ENCODE assay signal across 24 cellular contexts in the genomic region with DNA sequence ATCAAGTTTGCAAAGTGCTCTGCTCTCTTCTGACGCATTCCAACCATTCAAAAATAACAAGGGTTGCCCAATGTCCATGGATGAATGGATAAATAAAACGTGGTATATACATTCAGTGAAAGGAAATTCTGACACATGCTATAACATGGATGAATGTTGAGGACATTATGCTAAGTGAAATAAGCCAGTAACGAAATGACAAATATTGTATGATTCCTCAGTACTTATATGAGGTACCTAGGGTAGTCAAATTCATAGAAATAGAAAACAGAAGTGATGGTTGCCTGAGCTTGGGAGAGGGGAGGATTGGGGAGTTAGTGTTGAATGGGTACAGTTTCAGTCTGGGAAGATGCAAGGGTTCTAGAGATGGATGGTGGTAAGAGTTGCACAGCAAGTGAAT. TPM values are rescaled to one million over a fixed set of nuclear protein-coding genes. Genes with fewer than 3 reads are reported as not detected.
A peak's percentile ranks its signal among the peaks of the same experiment; 100 is the strongest.
DNase-seq lines count a peak whose midpoint lies in the region; ATAC-seq and TF ChIP-seq lines count a peak whose summit lies in the region.
"Had no signal": no experiment of that assay in that cellular context is flagged by ENCODE, and none has a peak within 500 bp of the region (broad histone marks: within the 10 kb centered on the region; RNA-seq: fewer than 3 reads in every experiment).

No MANE protein-coding gene starts in this region.

- H3K4me1 ChIP-seq in uterus = peaks cover 10 to 24% of the 10 kb centered on the region in 2 donors
- H3K4me1 ChIP-seq in A673 (ENCODE audit: insufficient read depth, low read length, poor library complexity, severe bottlenecking) = no peaks in the 10 kb centered on the region
- H3K4me1 ChIP-seq: colonic mucosa, prostate gland had no signal

- peaks cover 26% of the 10 kb centered on the region for H3K36me3 Mint-ChIP-seq in activated naive CD4-positive, alpha-beta T cell treated with anti-CD3 and anti-CD28 coated beads, Interleukin-2, amount 50 U/mL, for 24 hours
- H3K36me3 Mint-ChIP-seq in activated naive CD4-positive, alpha-beta T cell treated with anti-CD3 and anti-CD28 coated beads, Interleukin-2, amount 10 ng/mL, durations not matched to agents 7 days and 5 days = peaks cover 75% of the 10 kb centered on the region
- peaks cover 50% of the 10 kb centered on the region for H3K36me3 Mint-ChIP-seq in activated T-helper 17 cell treated with anti-CD3 and anti-CD28 coated beads, Interleukin-2, amount 50 U/mL, for 72 hours (ENCODE audit: low read depth)
- H3K36me3 Mint-ChIP-seq in naive B cell = peaks cover 28 to 38% of the 10 kb centered on the region in 2 donors

- POLR2A ChIA-PET in A673 (lab: Charles Lee; ENCODE audit: low non-redundant PET) = no interaction called here

- peaks cover 76% of the 10 kb centered on the region for H3K4me1 Mint-ChIP-seq in activated naive CD4-positive, alpha-beta T cell treated with anti-CD3 and anti-CD28 coated beads, Interleukin-2, amount 50 U/mL, for 24 hours
- H3K4me1 Mint-ChIP-seq in activated naive CD4-positive, alpha-beta T cell treated with anti-CD3 and anti-CD28 coated beads, Interleukin-2, amount 10 ng/mL, durations not matched to agents 7 days and 5 days = peaks cover 82% of the 10 kb centered on the region
- peaks cover 50% of the 10 kb centered on the region for H3K4me1 Mint-ChIP-seq in activated T-helper 17 cell treated with anti-CD3 and anti-CD28 coated beads, Interleukin-2, amount 50 U/mL, for 72 hours
- peaks cover 66 to 97% (median 76%) of the 10 kb centered on the region in 3 donors for H3K4me1 Mint-ChIP-seq in naive B cell
- H3K4me1 Mint-ChIP-seq: neural crest cell had no signal

- TF ChIP-seq POLR2A in uterus (IDR thresholded peaks at IDR 0.05) = no peak

- peak; percentile 84 for ATAC-seq in activated T-helper 17 cell treated with anti-CD3 and anti-CD28 coated beads, Interleukin-2, amount 50 U/mL, for 72 hours (replicated peaks)
- no peak for ATAC-seq in naive B cell (ENCODE audit: low read depth in 2 of 2)
- ATAC-seq in GM19351 (IDR thresholded peaks at IDR 0.05; ENCODE audit: unreplicated experiment) = no peak
- ATAC-seq: SK-N-SH treated with all-trans-retinoic acid at 6 μM for 48 hours had no signal

- H3K4me3 Mint-ChIP-seq in activated naive CD4-positive, alpha-beta T cell treated with anti-CD3 and anti-CD28 coated beads, Interleukin-2, amount 50 U/mL, for 24 hours = peak overlapping the region; percentile 11
- H3K4me3 Mint-ChIP-seq in activated naive CD4-positive, alpha-beta T cell treated with anti-CD3 and anti-CD28 coated beads, Interleukin-2, amount 10 ng/mL, durations not matched to agents 7 days and 5 days = no peak overlapping the region
- H3K4me3 Mint-ChIP-seq in activated T-helper 17 cell treated with anti-CD3 and anti-CD28 coated beads, Interleukin-2, amount 50 U/mL, for 72 hours = peak overlapping the region; percentile 26
- H3K4me3 Mint-ChIP-seq in naive B cell = peak overlapping the region in 3 of 8 donors; percentile 6 to 10 (median 7)
- H3K4me3 Mint-ChIP-seq: activated naive CD8-positive, alpha-beta T cell treated with anti-CD3 and anti-CD28 coated beads, Interleukin-2, amount 10 ng/mL, durations not matched to agents 7 days and 5 days; neural crest cell had no signal

- H3K36me3 ChIP-seq in uterus (no peaks in the 10 kb centered on the region), A673 (ENCODE audit: insufficient read depth, low read length, poor library complexity, severe bottlenecking) (no peaks in the 10 kb centered on the region)
- H3K36me3 ChIP-seq: brain microvascular endothelial cell, colonic mucosa, left ventricle myocardium inferior, prostate gland had no signal

- H3K27me3 ChIP-seq in uterus = no peaks in the 10 kb centered on the region
- no peaks in the 10 kb centered on the region for H3K27me3 ChIP-seq in A673 (replicated peaks; ENCODE audit: insufficient read depth, low read depth, low read length, poor library complexity)
- H3K27me3 ChIP-seq: brain microvascular endothelial cell, colonic mucosa had no signal

- CTCF ChIA-PET in activated naive CD4-positive, alpha-beta T cell treated with anti-CD3 and anti-CD28 coated beads, Interleukin-2, amount 10 ng/mL, durations not matched to agents 7 days and 5 days (lab: Charles Lee) = interaction anchor here (0.6 to 1.6 kb wide), 2 partner anchors 34 to 402 kb away, joined by 3 read pairs; partner anchors contain the start of gene SH3BP5
- CTCF ChIA-PET in A673 (lab: Charles Lee) = no interaction called here

- TF ChIP-seq CTCF in uterus (IDR thresholded peaks at IDR 0.05) = no peak
- TF ChIP-seq CTCF in A673 (conservative IDR thresholded peaks at IDR 0.05; ENCODE audit: low read depth, low read length) = no peak

- H3K27ac Mint-ChIP-seq in activated naive CD4-positive, alpha-beta T cell treated with anti-CD3 and anti-CD28 coated beads, Interleukin-2, amount 50 U/mL, for 24 hours = no peak overlapping the region
- no peak overlapping the region for H3K27ac Mint-ChIP-seq in activated naive CD4-positive, alpha-beta T cell treated with anti-CD3 and anti-CD28 coated beads, Interleukin-2, amount 10 ng/mL, durations not matched to agents 7 days and 5 days
- peak overlapping the region; percentile 70 for H3K27ac Mint-ChIP-seq in activated T-helper 17 cell treated with anti-CD3 and anti-CD28 coated beads, Interleukin-2, amount 50 U/mL, for 72 hours
- peak overlapping the region; percentile 7 to 74 (median 25) for H3K27ac Mint-ChIP-seq in naive B cell
- H3K27ac Mint-ChIP-seq: activated naive CD8-positive, alpha-beta T cell treated with anti-CD3 and anti-CD28 coated beads, Interleukin-2, amount 10 ng/mL, durations not matched to agents 7 days and 5 days had no signal

- peak overlapping the region; percentile 79 to 83 for H3K27ac ChIP-seq in uterus
- H3K27ac ChIP-seq in A673 (ENCODE audit: low read depth, low read length, poor library complexity, severe bottlenecking) = no peak overlapping the region
- H3K27ac ChIP-seq: brain microvascular endothelial cell, C4-2B, colonic mucosa, HL-60, left ventricle myocardium inferior, prostate gland, RWPE1 had no signal

- H3K9me3 ChIP-seq in uterus (no peaks in the 10 kb centered on the region), A673 (ENCODE audit: low read depth, low read length, poor library complexity, severe bottlenecking) (no peaks in the 10 kb centered on the region)
- H3K9me3 ChIP-seq: colonic mucosa, left ventricle myocardium inferior, prostate gland had no signal

- no peak for DNase-seq in activated naive CD4-positive, alpha-beta T cell treated with anti-CD3 and anti-CD28 coated beads, Interleukin-2, amount 10 ng/mL, durations not matched to agents 7 days and 5 days
- no peak for DNase-seq in naive B cell
- DNase-seq in uterus = no peak
- DNase-seq in A673 (ENCODE audit: low spot score) = no peak
- no peak for DNase-seq in stimulated activated CD4-positive, alpha-beta T cell treated with anti-CD3 and anti-CD28 coated beads, Interleukin-15, amount 100 ng/mL, for 24 hours
- DNase-seq: ACHN; activated CD8-positive, alpha-beta memory T cell treated with anti-CD3 and anti-CD28 coated beads, Interleukin-2, amount 50 U/mL, for 4 hours; activated naive CD8-positive, alpha-beta T cell treated with anti-CD3 and anti-CD28 coated beads, Interleukin-2, amount 10 ng/mL, durations not matched to agents 7 days and 5 days; brain microvascular endothelial cell; colonic mucosa; GOT3; head of caudate nucleus; left ventricle myocardium inferior; NCI-H1436 had no signal

- no peaks in the 10 kb centered on the region for H3K27me3 Mint-ChIP-seq in activated naive CD4-positive, alpha-beta T cell treated with anti-CD3 and anti-CD28 coated beads, Interleukin-2, amount 50 U/mL, for 24 hours
- H3K27me3 Mint-ChIP-seq in activated naive CD4-positive, alpha-beta T cell treated with anti-CD3 and anti-CD28 coated beads, Interleukin-2, amount 10 ng/mL, durations not matched to agents 7 days and 5 days = no peaks in the 10 kb centered on the region
- H3K27me3 Mint-ChIP-seq in activated T-helper 17 cell treated with anti-CD3 and anti-CD28 coated beads, Interleukin-2, amount 50 U/mL, for 72 hours = no peaks in the 10 kb centered on the region
- H3K27me3 Mint-ChIP-seq in naive B cell = no peaks in the 10 kb centered on the region

- intact Hi-C loops in uterus (cut with DNase I; ENCODE audit: low total_unique reads) (no loop called here), A673 (cut with micrococcal nuclease; ENCODE audit: unreplicated experiment) (no loop called here)

- no TSS peak for BruUV-seq in A673 (replicated peaks; lab: Mats Ljungman, UMichigan)

- H3K4me3 ChIP-seq in uterus (no peak overlapping the region), A673 (ENCODE audit: low read depth, low read length, poor library complexity, severe bottlenecking) (no peak overlapping the region)
- H3K4me3 ChIP-seq: colonic mucosa, left ventricle myocardium inferior, prostate gland, skin epidermis had no signal

- no peaks in the 10 kb centered on the region for H3K9me3 Mint-ChIP-seq in activated naive CD4-positive, alpha-beta T cell treated with anti-CD3 and anti-CD28 coated beads, Interleukin-2, amount 50 U/mL, for 24 hours
- no peaks in the 10 kb centered on the region for H3K9me3 Mint-ChIP-seq in activated naive CD4-positive, alpha-beta T cell treated with anti-CD3 and anti-CD28 coated beads, Interleukin-2, amount 10 ng/mL, durations not matched to agents 7 days and 5 days
- H3K9me3 Mint-ChIP-seq in activated T-helper 17 cell treated with anti-CD3 and anti-CD28 coated beads, Interleukin-2, amount 50 U/mL, for 72 hours = no peaks in the 10 kb centered on the region
- no peaks in the 10 kb centered on the region for H3K9me3 Mint-ChIP-seq in naive B cell
- H3K9me3 Mint-ChIP-seq: activated naive CD8-positive, alpha-beta T cell treated with anti-CD3 and anti-CD28 coated beads, Interleukin-2, amount 10 ng/mL, durations not matched to agents 7 days and 5 days; neural crest cell had no signal

RNA-seq across cellular contexts. Expression of gene SH3BP5, which starts 33.9 kb away (rescaled TPM):
- 10 to 100 TPM; 20.2 to 24.6 TPM for total RNA-seq in activated T-helper 17 cell treated with anti-CD3 and anti-CD28 coated beads, Interleukin-2, amount 50 U/mL, for 72 hours
- 100 to 1,000 TPM in 5 of 6 donors, 10 to 100 TPM in 1; 71.3 to 177 (median 131) TPM for polyA plus RNA-seq in naive B cell (ENCODE audit: low read depth in 6 of 6)
- total RNA-seq in uterus (100 to 1,000 TPM in 1 of 4 donors, 10 to 100 TPM in 3; 58.8 to 154 (median 75.5) TPM), A673 (2021) (20.3 and 22.5 TPM in 2 replicates)

Comparison
In these comparisons a context has a peak if more than half of its experiments do, and no peak if none do; other contexts are left out.
1. H3K27ac Mint-ChIP-seq: peak in activated T-helper 17 cell treated with anti-CD3 and anti-CD28 coated beads, Interleukin-2, amount 50 U/mL, for 72 hours (single experiment) and naive B cell (6 of 6); none in activated naive CD4-positive, alpha-beta T cell treated with anti-CD3 and anti-CD28 coated beads, Interleukin-2, amount 50 U/mL, for 24 hours (single experiment) and activated naive CD4-positive, alpha-beta T cell treated with anti-CD3 and anti-CD28 coated beads, Interleukin-2, amount 10 ng/mL, durations not matched to agents 7 days and 5 days (single experiment).